Comparison of ENCODE assay signal across 27 cellular contexts in the genomic region with DNA sequence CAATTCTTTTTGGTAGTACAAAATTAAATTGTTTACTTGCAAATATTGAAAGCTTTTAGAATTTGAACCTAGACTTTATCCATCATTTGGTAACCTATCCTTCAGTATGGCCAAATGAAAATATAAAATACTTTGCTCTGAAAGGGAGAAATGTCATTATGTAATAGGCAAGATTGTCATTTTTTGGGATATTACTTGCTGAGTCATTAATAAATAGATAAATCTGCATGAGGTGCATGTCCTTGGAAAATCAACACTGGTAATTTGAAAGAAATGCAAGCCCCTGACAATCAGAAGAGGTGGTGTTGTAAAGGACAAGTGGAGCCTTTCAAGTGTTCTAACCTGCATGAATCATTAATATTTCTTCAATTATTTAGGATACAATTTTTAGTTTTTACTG.
"Had no signal": no experiment of that assay in that cellular context is flagged by ENCODE, and none has a peak within 500 bp of the region (broad histone marks: within the 10 kb centered on the region; RNA-seq: fewer than 3 reads in every experiment).

No MANE protein-coding gene starts in this region.

- ATAC-seq: effector memory CD8-positive, alpha-beta T cell; esophagus mucosa; foreskin keratinocyte; gastrocnemius medialis; gastroesophageal sphincter; heart left ventricle; heart right ventricle had no signal

- H3K4me3 ChIP-seq: colonic mucosa, coronary artery, dorsolateral prefrontal cortex, esophagus muscularis mucosa, esophagus squamous epithelium, gastrocnemius medialis, gastroesophageal sphincter, heart left ventricle, heart right ventricle had no signal

- H3K27me3 ChIP-seq: colonic mucosa, dorsolateral prefrontal cortex, esophagus muscularis mucosa, esophagus squamous epithelium, foreskin keratinocyte, gastrocnemius medialis, gastroesophageal sphincter, heart left ventricle, heart right ventricle had no signal

- H3K27ac ChIP-seq: colonic mucosa, coronary artery, dorsolateral prefrontal cortex, epithelial cell of prostate, esophagus muscularis mucosa, esophagus squamous epithelium, foreskin keratinocyte, gastrocnemius medialis, gastroesophageal sphincter, heart left ventricle, heart right ventricle had no signal

- H3K4me1 ChIP-seq: colonic mucosa, esophagus muscularis mucosa, esophagus squamous epithelium, foreskin keratinocyte, gastrocnemius medialis, gastroesophageal sphincter, heart left ventricle, heart right ventricle had no signal

- DNase-seq: colonic mucosa; cortex of kidney; dermis blood vessel endothelial cell; dorsolateral prefrontal cortex; effector CD4-positive, alpha-beta T cell; effector CD8-positive, alpha-beta T cell; effector memory CD4-positive, alpha-beta T cell; effector memory CD8-positive, alpha-beta T cell; endodermal cell; erythroblast; esophagus squamous epithelium; foreskin fibroblast; foreskin keratinocyte; gastrocnemius medialis; glutamatergic neuron; head of caudate nucleus; heart left ventricle; heart right ventricle had no signal

- H3K36me3 ChIP-seq: colonic mucosa, esophagus muscularis mucosa, esophagus squamous epithelium, gastrocnemius medialis, gastroesophageal sphincter, heart left ventricle, heart right ventricle had no signal

- FAIRE-seq: colon, endometrium, endothelial cell of umbilical vein, frontal cortex had no signal

- H3K9me3 ChIP-seq: colonic mucosa, esophagus muscularis mucosa, gastrocnemius medialis, gastroesophageal sphincter, heart right ventricle had no signal
